ENCODE assay signal across 24 cellular contexts in the genomic region with DNA sequence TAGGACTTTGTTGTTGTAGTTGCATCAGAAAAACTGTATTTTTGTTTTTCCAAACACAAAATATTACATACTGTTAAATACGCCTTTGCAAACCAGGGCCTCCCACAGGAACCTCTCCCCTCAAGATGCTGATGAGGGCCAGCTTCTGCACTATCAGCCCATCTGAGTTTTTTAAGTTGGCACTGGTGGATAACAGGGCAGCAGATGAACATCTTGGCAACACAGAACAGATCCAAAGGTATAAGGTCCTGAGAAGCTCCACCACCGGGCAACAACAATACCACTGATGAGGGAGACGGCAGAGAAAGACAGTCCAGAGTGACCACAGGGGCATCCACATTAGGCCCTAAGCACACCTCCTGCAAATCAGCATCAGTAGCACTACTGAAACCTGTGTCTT.
"Had no signal": no experiment of that assay in that cellular context is flagged by ENCODE, and none has a peak within 500 bp of the region (broad histone marks: within the 10 kb centered on the region; RNA-seq: fewer than 3 reads in every experiment).

No MANE protein-coding gene starts in this region.

- DNase-seq: activated CD4-positive, alpha-beta memory T cell treated with anti-CD3 and anti-CD28 coated beads, Interleukin-2, amount 10 ng/mL, durations not matched to agents 7 days and 5 days; activated CD4-positive, alpha-beta T cell treated with anti-CD3 and anti-CD28 coated beads, Interleukin-2, amount 10 ng/mL, durations not matched to agents 24 days and 14 days; activated T-cell treated with anti-CD3 and anti-CD28 coated beads, Interleukin-2, amount 50 U/mL, for 1 hour; dermis blood vessel endothelial cell; effector CD8-positive, alpha-beta T cell; glutamatergic neuron; left ventricle myocardium inferior; retina; stimulated activated CD4-positive, alpha-beta T cell treated with anti-CD3 and anti-CD28 coated beads, Interleukin-4, amount 100 ng/mL, for 1 hour; T-helper 17 cell; T1000; transverse colon; WERI-Rb-1 had no signal

- H3K4me1 Mint-ChIP-seq: activated CD4-positive, alpha-beta memory T cell treated with anti-CD3 and anti-CD28 coated beads, Interleukin-2, amount 10 ng/mL, durations not matched to agents 7 days and 5 days; activated CD4-positive, alpha-beta T cell treated with anti-CD3 and anti-CD28 coated beads, Interleukin-2, amount 10 ng/mL, durations not matched to agents 24 days and 14 days; activated naive CD4-positive, alpha-beta T cell treated with anti-CD3 and anti-CD28 coated beads, Interleukin-2, amount 50 U/mL, for 24 hours; stimulated activated effector memory CD8-positive, alpha-beta T cell treated with anti-CD3 and anti-CD28 coated beads, Interleukin-12 subunit alpha, Interleukin-12 subunit beta, amount 100 ng/mL, for 72 hours had no signal

- H3K27ac Mint-ChIP-seq: activated CD4-positive, alpha-beta memory T cell treated with anti-CD3 and anti-CD28 coated beads, Interleukin-2, amount 10 ng/mL, durations not matched to agents 7 days and 5 days; activated CD4-positive, alpha-beta T cell treated with anti-CD3 and anti-CD28 coated beads, Interleukin-2, amount 10 ng/mL, durations not matched to agents 24 days and 14 days; activated naive CD4-positive, alpha-beta T cell treated with anti-CD3 and anti-CD28 coated beads, Interleukin-2, amount 50 U/mL, for 24 hours; activated T-helper 1 cell treated with anti-CD3 and anti-CD28 coated beads, Interleukin-12 subunit alpha, Interleukin-12 subunit beta, Interleukin-2, Interleukin-4 antibody, amounts not matched to agents 30 ng/mL and 10 ng/mL and 1 ng/mL, durations not matched to agents 14 hours and 24 hours and 36 hours; stimulated activated effector memory CD8-positive, alpha-beta T cell treated with anti-CD3 and anti-CD28 coated beads, Interleukin-12 subunit alpha, Interleukin-12 subunit beta, amount 100 ng/mL, for 72 hours; T-helper 17 cell had no signal

- H3K9me3 ChIP-seq: left ventricle myocardium inferior, pancreas, prostate gland, transverse colon, uterus had no signal

- H3K36me3 ChIP-seq: breast epithelium, left ventricle myocardium inferior, pancreas, prostate gland, transverse colon, uterus, WERI-Rb-1 had no signal

- H3K27ac ChIP-seq: breast epithelium, left ventricle myocardium inferior, pancreas, prostate gland, transverse colon, uterus, WERI-Rb-1 had no signal

- H3K4me3 Mint-ChIP-seq: activated CD4-positive, alpha-beta memory T cell treated with anti-CD3 and anti-CD28 coated beads, Interleukin-2, amount 10 ng/mL, durations not matched to agents 7 days and 5 days; activated CD4-positive, alpha-beta T cell treated with anti-CD3 and anti-CD28 coated beads, Interleukin-2, amount 10 ng/mL, durations not matched to agents 24 days and 14 days; activated naive CD4-positive, alpha-beta T cell treated with anti-CD3 and anti-CD28 coated beads, Interleukin-2, amount 50 U/mL, for 24 hours; activated T-helper 1 cell treated with anti-CD3 and anti-CD28 coated beads, Interleukin-12 subunit alpha, Interleukin-12 subunit beta, Interleukin-2, Interleukin-4 antibody, amounts not matched to agents 30 ng/mL and 10 ng/mL and 1 ng/mL, durations not matched to agents 14 hours and 24 hours and 36 hours; central memory CD8-positive, alpha-beta T cell; stimulated activated effector memory CD8-positive, alpha-beta T cell treated with anti-CD3 and anti-CD28 coated beads, Interleukin-12 subunit alpha, Interleukin-12 subunit beta, amount 100 ng/mL, for 72 hours; stimulated activated naive CD8-positive, alpha-beta T cell treated with anti-CD3 and anti-CD28 coated beads, Interleukin-15, amount 100 ng/mL, for 72 hours; T-helper 17 cell had no signal

- H3K36me3 Mint-ChIP-seq: activated naive CD4-positive, alpha-beta T cell treated with anti-CD3 and anti-CD28 coated beads, Interleukin-2, amount 50 U/mL, for 24 hours; stimulated activated effector memory CD8-positive, alpha-beta T cell treated with anti-CD3 and anti-CD28 coated beads, Interleukin-12 subunit alpha, Interleukin-12 subunit beta, amount 100 ng/mL, for 72 hours had no signal

- H3K9me3 Mint-ChIP-seq: activated CD4-positive, alpha-beta memory T cell treated with anti-CD3 and anti-CD28 coated beads, Interleukin-2, amount 10 ng/mL, durations not matched to agents 7 days and 5 days; activated CD4-positive, alpha-beta T cell treated with anti-CD3 and anti-CD28 coated beads, Interleukin-2, amount 10 ng/mL, durations not matched to agents 24 days and 14 days; activated naive CD4-positive, alpha-beta T cell treated with anti-CD3 and anti-CD28 coated beads, Interleukin-2, amount 50 U/mL, for 24 hours; activated T-helper 1 cell treated with anti-CD3 and anti-CD28 coated beads, Interleukin-12 subunit alpha, Interleukin-12 subunit beta, Interleukin-2, Interleukin-4 antibody, amounts not matched to agents 30 ng/mL and 10 ng/mL and 1 ng/mL, durations not matched to agents 14 hours and 24 hours and 36 hours; central memory CD8-positive, alpha-beta T cell; stimulated activated effector memory CD8-positive, alpha-beta T cell treated with anti-CD3 and anti-CD28 coated beads, Interleukin-12 subunit alpha, Interleukin-12 subunit beta, amount 100 ng/mL, for 72 hours; stimulated activated naive CD8-positive, alpha-beta T cell treated with anti-CD3 and anti-CD28 coated beads, Interleukin-15, amount 100 ng/mL, for 72 hours had no signal

- H3K27me3 ChIP-seq: breast epithelium, pancreas, transverse colon, uterus had no signal

- H3K4me1 ChIP-seq: breast epithelium, pancreas, prostate gland, transverse colon, uterus had no signal

- ATAC-seq: pancreas; SK-N-SH treated with all-trans-retinoic acid at 6 μM for 48 hours; stimulated activated effector memory CD8-positive, alpha-beta T cell treated with anti-CD3 and anti-CD28 coated beads, Interleukin-12 subunit alpha, Interleukin-12 subunit beta, amount 100 ng/mL, for 72 hours; stimulated activated naive CD8-positive, alpha-beta T cell treated with anti-CD3 and anti-CD28 coated beads, Interleukin-15, amount 100 ng/mL, for 72 hours; T-helper 17 cell had no signal

- H3K4me3 ChIP-seq: breast epithelium, left ventricle myocardium inferior, lung, pancreas, prostate gland, transverse colon, uterus had no signal

- H3K27me3 Mint-ChIP-seq: activated naive CD4-positive, alpha-beta T cell treated with anti-CD3 and anti-CD28 coated beads, Interleukin-2, amount 50 U/mL, for 24 hours; stimulated activated naive CD8-positive, alpha-beta T cell treated with anti-CD3 and anti-CD28 coated beads, Interleukin-15, amount 100 ng/mL, for 72 hours had no signal
